8 cellular contexts compared by ENCODE assay signal in the genomic region with DNA sequence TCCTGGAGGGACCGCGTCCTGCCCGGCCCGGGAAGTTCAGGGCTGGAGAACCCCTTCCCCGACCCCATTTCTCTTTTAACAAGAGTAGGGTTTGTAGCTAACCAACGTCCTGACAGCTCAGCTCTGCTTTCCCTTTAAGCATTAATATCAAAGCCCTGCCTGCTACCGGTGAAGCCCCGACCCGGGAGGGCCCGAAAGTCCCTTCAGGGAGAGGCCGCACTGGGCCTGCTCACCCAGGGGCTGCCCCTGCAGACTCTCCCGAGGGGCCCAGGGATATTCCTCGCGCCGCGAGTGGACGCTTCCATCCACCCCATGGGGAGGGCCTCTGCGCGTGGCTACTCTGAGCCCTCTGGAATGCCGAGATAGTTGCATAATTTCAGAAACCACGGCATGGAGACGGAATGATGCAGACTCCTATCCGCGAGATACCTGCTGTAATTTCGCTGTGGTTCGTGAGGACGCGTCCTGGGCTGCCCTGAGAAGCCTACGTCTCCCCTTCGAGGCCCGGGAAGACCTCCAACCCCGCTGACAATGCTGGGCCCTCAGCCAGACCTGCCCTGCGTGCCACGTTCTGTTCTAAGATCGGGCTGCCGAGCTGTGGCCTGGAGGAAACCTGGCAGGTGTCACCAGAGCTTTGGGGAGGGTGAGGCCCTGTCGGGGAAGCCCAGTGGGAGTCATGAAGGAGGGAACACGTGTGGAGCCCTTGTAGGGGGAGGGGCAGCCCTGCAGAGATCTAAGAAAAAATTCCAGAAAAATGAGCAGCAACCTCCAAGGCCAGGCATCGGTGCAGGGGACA. TPM values are rescaled to one million over a fixed set of nuclear protein-coding genes. Genes with fewer than 3 reads are reported as not detected.
A peak's percentile ranks its signal among the peaks of the same experiment; 100 is the strongest.
DNase-seq lines count a peak whose midpoint lies in the region; ATAC-seq and TF ChIP-seq lines count a peak whose summit lies in the region.

No MANE protein-coding gene starts in this region.

- peaks cover 4% of the 10 kb centered on the region for H3K27me3 Mint-ChIP-seq in CD4-positive, CD25-positive, alpha-beta regulatory T cell
- H3K27me3 Mint-ChIP-seq in IgD-negative memory B cell: no peaks in the 10 kb centered on the region
- no peaks in the 10 kb centered on the region for H3K27me3 Mint-ChIP-seq in activated T-cell treated with anti-CD3 and anti-CD28 coated beads, Interleukin-2, amount 50 U/mL, for 4 hours (ENCODE audit: low read depth)

- peak in 1 of 2 donors; percentile 5 for ATAC-seq in CD4-positive, CD25-positive, alpha-beta regulatory T cell (ENCODE audit: low read depth in 2 of 2)
- peak; percentile 1 for ATAC-seq in GM19467 (IDR thresholded peaks at IDR 0.05; ENCODE audit: unreplicated experiment)
- peak; percentile 12 to 19 for ATAC-seq in activated T-cell treated with anti-CD3 and anti-CD28 coated beads, Interleukin-2, amount 50 U/mL, for 4 hours
- ATAC-seq in omental fat pad (ENCODE audit: low FRiP score): peak; percentile 38

- no peak for TF ChIP-seq CTCF in omental fat pad (IDR thresholded peaks at IDR 0.05)

- H3K4me1 Mint-ChIP-seq in CD4-positive, CD25-positive, alpha-beta regulatory T cell: peaks cover 13 to 75% (median 48%) of the 10 kb centered on the region in 4 donors
- H3K4me1 Mint-ChIP-seq in IgD-negative memory B cell: peaks cover 34 to 41% (median 35%) of the 10 kb centered on the region in 3 donors
- H3K4me1 Mint-ChIP-seq in activated T-cell treated with anti-CD3 and anti-CD28 coated beads, Interleukin-2, amount 50 U/mL, for 4 hours (ENCODE audit: low read depth): peaks cover 73% of the 10 kb centered on the region

- peak overlapping the region; percentile 53 for H3K4me3 ChIP-seq in CD4-positive, CD25-positive, alpha-beta regulatory T cell (ENCODE audit: low read depth, low read length)
- peak overlapping the region; percentile 87 for H3K4me3 ChIP-seq in urinary bladder (ENCODE audit: low read depth, low read length)

- H3K27ac ChIP-seq in CD4-positive, CD25-positive, alpha-beta regulatory T cell (ENCODE audit: insufficient read depth, low read length, poor library complexity, severe bottlenecking): peak overlapping the region; percentile 94
- H3K27ac ChIP-seq in urinary bladder (ENCODE audit: low read depth): peak overlapping the region; percentile 98

- no peaks in the 10 kb centered on the region for H3K36me3 ChIP-seq in CD4-positive, CD25-positive, alpha-beta regulatory T cell (ENCODE audit: control insufficient read depth, insufficient read depth, low read length)
- H3K36me3 ChIP-seq in urinary bladder (ENCODE audit: insufficient read depth): no peaks in the 10 kb centered on the region

- DNase-seq in CD4-positive, CD25-positive, alpha-beta regulatory T cell: peak in 2 of 3 donors; percentile 43 to 60
- DNase-seq in activated T-cell treated with anti-CD3 and anti-CD28 coated beads, Interleukin-2, amount 50 U/mL, for 4 hours: peak; percentile 49
- DNase-seq in fibroblast of peridontal ligament (ENCODE audit: extremely low read depth) (peak; percentile 28), omental fat pad (ENCODE audit: low spot score) (no peak), NCI-H2029 treated with DMSO at 0.1 percent for 48 hours (lab: John Stamatoyannopoulos, UW) (no peak)

- H3K36me3 Mint-ChIP-seq in CD4-positive, CD25-positive, alpha-beta regulatory T cell: peaks cover 5% of the 10 kb centered on the region
- no peaks in the 10 kb centered on the region for H3K36me3 Mint-ChIP-seq in IgD-negative memory B cell
- peaks cover 5% of the 10 kb centered on the region for H3K36me3 Mint-ChIP-seq in activated T-cell treated with anti-CD3 and anti-CD28 coated beads, Interleukin-2, amount 50 U/mL, for 4 hours (ENCODE audit: insufficient read depth)

- peak overlapping the region; percentile 89 to 94 (median 94) for H3K4me3 Mint-ChIP-seq in CD4-positive, CD25-positive, alpha-beta regulatory T cell
- H3K4me3 Mint-ChIP-seq in IgD-negative memory B cell: peak overlapping the region; percentile 86 to 98 (median 91)
- peak overlapping the region; percentile 89 for H3K4me3 Mint-ChIP-seq in activated T-cell treated with anti-CD3 and anti-CD28 coated beads, Interleukin-2, amount 50 U/mL, for 4 hours

- H3K9me3 ChIP-seq in CD4-positive, CD25-positive, alpha-beta regulatory T cell (ENCODE audit: control insufficient read depth in 2 of 2, low read length in 2 of 2): no peaks in the 10 kb centered on the region

- H3K27ac Mint-ChIP-seq in CD4-positive, CD25-positive, alpha-beta regulatory T cell: peak overlapping the region; percentile 89 to 95 (median 93)
- H3K27ac Mint-ChIP-seq in IgD-negative memory B cell: peak overlapping the region; percentile 96 to 100 (median 97)

- 38% methylated on average over 39 of the region's 39 CpGs for WGBS in urinary bladder

- no peaks in the 10 kb centered on the region for H3K27me3 ChIP-seq in CD4-positive, CD25-positive, alpha-beta regulatory T cell (ENCODE audit: control insufficient read depth, insufficient read depth, low read length)

- peaks cover 69% of the 10 kb centered on the region for H3K4me1 ChIP-seq in CD4-positive, CD25-positive, alpha-beta regulatory T cell (ENCODE audit: control insufficient read depth, insufficient read depth, low read length, poor library complexity, severe bottlenecking)
- peaks cover 11% of the 10 kb centered on the region for H3K4me1 ChIP-seq in urinary bladder (ENCODE audit: insufficient read depth)

- peaks cover 0 to 2% (median 0%) of the 10 kb centered on the region in 7 donors for H3K9me3 Mint-ChIP-seq in CD4-positive, CD25-positive, alpha-beta regulatory T cell
- H3K9me3 Mint-ChIP-seq in IgD-negative memory B cell: peaks cover 0 to 2% (median 0%) of the 10 kb centered on the region in 3 donors
- H3K9me3 Mint-ChIP-seq in activated T-cell treated with anti-CD3 and anti-CD28 coated beads, Interleukin-2, amount 50 U/mL, for 4 hours: no peaks in the 10 kb centered on the region

RNA-seq across cellular contexts. Expression of gene CTBP1, which starts 1.0 kb away (rescaled TPM):
- 198 TPM for total RNA-seq in CD4-positive, CD25-positive, alpha-beta regulatory T cell
- polyA plus RNA-seq in CD4-positive, CD25-positive, alpha-beta regulatory T cell: 10 to 100 TPM; 32.4 to 82.8 (median 52.0) TPM
- polyA plus RNA-seq in IgD-negative memory B cell (36.5 TPM), urinary bladder (140 TPM)
- 100 to 1,000 TPM; 166 to 186 (median 177) TPM for total RNA-seq in activated T-cell treated with anti-CD3 and anti-CD28 coated beads, Interleukin-2, amount 50 U/mL, for 4 hours
- total RNA-seq in omental fat pad (100 to 1,000 TPM; 102 to 137 (median 132) TPM), urinary bladder (85.9 TPM)

RNA-seq across cellular contexts. Expression of gene MAEA, which starts 39.8 kb away (rescaled TPM):
- total RNA-seq in CD4-positive, CD25-positive, alpha-beta regulatory T cell: 77.7 TPM
- 10 to 100 TPM; 61.2 to 76.2 (median 66.2) TPM for polyA plus RNA-seq in CD4-positive, CD25-positive, alpha-beta regulatory T cell
- polyA plus RNA-seq in IgD-negative memory B cell (67.1 TPM), urinary bladder (69.9 TPM)
- total RNA-seq in activated T-cell treated with anti-CD3 and anti-CD28 coated beads, Interleukin-2, amount 50 U/mL, for 4 hours: 10 to 100 TPM; 61.9 to 66.9 (median 65.3) TPM
- total RNA-seq in omental fat pad (10 to 100 TPM; 38.8 to 71.2 (median 51.8) TPM), urinary bladder (25.6 TPM)

Comparison
In these comparisons a context has a peak if more than half of its experiments do, and no peak if none do; other contexts are left out.
1. DNase-seq: peak in CD4-positive, CD25-positive, alpha-beta regulatory T cell (2 of 3), activated T-cell treated with anti-CD3 and anti-CD28 coated beads, Interleukin-2, amount 50 U/mL, for 4 hours (single experiment) and fibroblast of peridontal ligament (single experiment); none in omental fat pad (single experiment) and NCI-H2029 treated with DMSO at 0.1 percent for 48 hours (single experiment).
2. Peak in every context shown above with its lines, with median percentiles within 50 percentile points of each other: H3K4me3 Mint-ChIP-seq.